18 cellular contexts compared by ENCODE assay signal in genomic region chr12:31477669-31478068, GRCh38.
DNase-seq lines count a peak whose midpoint lies in the region; ATAC-seq and TF ChIP-seq lines count a peak whose summit lies in the region.
"Had no signal": no experiment of that assay in that cellular context is flagged by ENCODE, and none has a peak within 500 bp of the region (broad histone marks: within the 10 kb centered on the region; RNA-seq: fewer than 3 reads in every experiment).

No MANE protein-coding gene starts in this region.

- H3K27ac Mint-ChIP-seq in nephron progenitor cell: peak overlapping the region; percentile 53
- H3K27ac Mint-ChIP-seq: CD8-positive, alpha-beta T cell; effector memory CD8-positive, alpha-beta T cell; HFFc6; immature natural killer cell; mesothelial cell of epicardium had no signal

- ATAC-seq in GM18861 (IDR thresholded peaks at IDR 0.05; ENCODE audit: unreplicated experiment) (peak; percentile 68), GM21825 (IDR thresholded peaks at IDR 0.05; ENCODE audit: unreplicated experiment) (peak; percentile 62), HG03469 (IDR thresholded peaks at IDR 0.05; ENCODE audit: unreplicated experiment) (peak; percentile 79)
- ATAC-seq: body of pancreas; CD8-positive, alpha-beta T cell; effector memory CD8-positive, alpha-beta T cell had no signal

- peaks cover 4% of the 10 kb centered on the region for H3K27me3 Mint-ChIP-seq in nephron progenitor cell (ENCODE audit: low read depth, poor library complexity)

- H3K27ac ChIP-seq in colonic mucosa: no peak overlapping the region
- H3K27ac ChIP-seq in ovary: no peak overlapping the region
- H3K27ac ChIP-seq: body of pancreas had no signal

- H3K9ac ChIP-seq in colonic mucosa (ENCODE audit: low read depth in 2 of 2, low read length in 2 of 2): no peak overlapping the region

- H3K27me3 ChIP-seq in colonic mucosa: no peaks in the 10 kb centered on the region
- no peaks in the 10 kb centered on the region for H3K27me3 ChIP-seq in ovary
- H3K27me3 ChIP-seq: body of pancreas had no signal

- H3K36me3 ChIP-seq in colonic mucosa (no peaks in the 10 kb centered on the region), ovary (no peaks in the 10 kb centered on the region)

- no peak for TF ChIP-seq EP300 in ovary (IDR thresholded peaks at IDR 0.05)

- DNase-seq in nephron progenitor cell (no peak), colonic mucosa (no peak), posterior cingulate gyrus (no peak), ovary (no peak)
- DNase-seq: body of pancreas; CD8-positive, alpha-beta T cell; effector memory CD8-positive, alpha-beta T cell; foreskin fibroblast; HFFc6; immature natural killer cell; NCI-H1417 treated with DMSO at 0.1 percent for 48 hours; NCI-H526; SIG-M5; substantia nigra had no signal

- H3K4me3 Mint-ChIP-seq in nephron progenitor cell: no peak overlapping the region
- H3K4me3 Mint-ChIP-seq: CD8-positive, alpha-beta T cell; effector memory CD8-positive, alpha-beta T cell; HFFc6; immature natural killer cell; mesothelial cell of epicardium had no signal

- H3K4me1 ChIP-seq in colonic mucosa: no peaks in the 10 kb centered on the region
- no peaks in the 10 kb centered on the region for H3K4me1 ChIP-seq in ovary (ENCODE audit: insufficient read depth)

- intact Hi-C loops in colonic mucosa (cut with DNase I): no loop called here
- intact Hi-C loops in posterior cingulate gyrus (cut with DNase I): no loop called here
- intact Hi-C loops in ovary (cut with DNase I): no loop called here

- H3K9me3 Mint-ChIP-seq in nephron progenitor cell: no peaks in the 10 kb centered on the region
- H3K9me3 Mint-ChIP-seq: CD8-positive, alpha-beta T cell; effector memory CD8-positive, alpha-beta T cell; HFFc6; immature natural killer cell; mesothelial cell of epicardium had no signal

- no peak overlapping the region for H3K4me3 ChIP-seq in colonic mucosa
- no peak overlapping the region for H3K4me3 ChIP-seq in ovary
- H3K4me3 ChIP-seq: body of pancreas had no signal

- H3K9me3 ChIP-seq in colonic mucosa (no peaks in the 10 kb centered on the region), ovary (no peaks in the 10 kb centered on the region)
- H3K9me3 ChIP-seq: body of pancreas had no signal

- no peak for TF ChIP-seq CTCF in nephron progenitor cell (IDR thresholded peaks at IDR 0.05)
- no peak for TF ChIP-seq CTCF in colonic mucosa (IDR thresholded peaks at IDR 0.05)
- no peak for TF ChIP-seq CTCF in ovary (IDR thresholded peaks at IDR 0.05)

- H3K4me1 Mint-ChIP-seq in nephron progenitor cell: peaks cover 15% of the 10 kb centered on the region
- H3K4me1 Mint-ChIP-seq: immature natural killer cell had no signal

- peaks cover 63% of the 10 kb centered on the region for H3K36me3 Mint-ChIP-seq in nephron progenitor cell (ENCODE audit: low read depth)
- H3K36me3 Mint-ChIP-seq: CD8-positive, alpha-beta T cell; immature natural killer cell had no signal

- WGBS in ovary, 3 donors: 92 to 100% (median 94%) methylated on average over 1 of the region's 1 CpG

- no peak for TF ChIP-seq POLR2A in ovary (IDR thresholded peaks at IDR 0.05)
